Comparison of ENCODE assay signal across 24 cellular contexts in genomic region chr1:110914676-110915075, GRCh38. TPM values are rescaled to one million over a fixed set of nuclear protein-coding genes. Genes with fewer than 3 reads are reported as not detected.
"Had no signal": no experiment of that assay in that cellular context is flagged by ENCODE, and none has a peak within 500 bp of the region (broad histone marks: within the 10 kb centered on the region; RNA-seq: fewer than 3 reads in every experiment).

No MANE protein-coding gene starts in this region.

- H3K27me3 ChIP-seq: SJSA1 had no signal

- H3K4me1 ChIP-seq: SJSA1 had no signal

- H3K27ac ChIP-seq: HL-60, SJSA1, SK-N-MC had no signal

- H3K36me3 ChIP-seq: SJSA1 had no signal

- H3K9me3 ChIP-seq: SJSA1 had no signal

- H3K4me3 ChIP-seq: SJSA1, SK-N-MC had no signal

- DNase-seq: KBM-7, MV-4-11, NCI-H1048, NCI-H1105, NCI-H1417, NCI-H1436 treated with DMSO at 0.1 percent for 48 hours, NCI-H1694, NCI-H1930, NCI-H2081, NCI-H2171, NCI-H226, NCI-H446, NCI-H510A, NCI-H524 treated with DMSO at 0.1 percent for 48 hours, NCI-H69, NCI-H774, Right ventricle myocardium superior, RPMI8226, SIG-M5 had no signal

RNA-seq across cellular contexts. Expression of gene CD53, which starts 41.7 kb away (rescaled TPM):
- total RNA-seq: LHCN-M2, MCF 10A, SJSA1 had no signal
